Comparison of ENCODE assay signal across 9 cellular contexts in genomic region chr1:85091647-85092295, GRCh38. TPM values are rescaled to one million over a fixed set of nuclear protein-coding genes. Genes with fewer than 3 reads are reported as not detected.
DNase-seq lines count a peak whose midpoint lies in the region; ATAC-seq and TF ChIP-seq lines count a peak whose summit lies in the region.
"Had no signal": no experiment of that assay in that cellular context is flagged by ENCODE, and none has a peak within 500 bp of the region (broad histone marks: within the 10 kb centered on the region; RNA-seq: fewer than 3 reads in every experiment).

No MANE protein-coding gene starts in this region.

- intact Hi-C loops in activated CD8-positive, alpha-beta T cell treated with anti-CD3 and anti-CD28 coated beads for 36 hours (cut with micrococcal nuclease), result loop anchor here (10.0 kb wide), 1 partner anchor 147 kb away; no protein-coding TSS in a partner anchor
- intact Hi-C loops in naive thymus-derived CD4-positive, alpha-beta T cell (cut with micrococcal nuclease), result loop anchor here in 1 of 2 donors (2.0 to 5.0 kb wide), 2 partner anchors 39 to 57 kb away; no protein-coding TSS in a partner anchor
- intact Hi-C loops in aorta (cut with DNase I), result no loop called here
- intact Hi-C loops in esophagus muscularis mucosa (cut with DNase I), result no loop called here

- TF ChIP-seq POLR2A in esophagus muscularis mucosa (IDR thresholded peaks at IDR 0.05; ENCODE audit: low read depth), result no peak

- ATAC-seq in HG02884 (IDR thresholded peaks at IDR 0.05; ENCODE audit: unreplicated experiment), result peak; percentile 55
- peak; percentile 85 for ATAC-seq in activated CD8-positive, alpha-beta T cell treated with anti-CD3 and anti-CD28 coated beads for 36 hours
- no peak for ATAC-seq in naive thymus-derived CD4-positive, alpha-beta T cell
- no peak for ATAC-seq in aorta (ENCODE audit: low FRiP score)
- no peak for ATAC-seq in HG03139 (IDR thresholded peaks at IDR 0.05; ENCODE audit: unreplicated experiment)
- ATAC-seq: gastroesophageal sphincter had no signal

- H3K4me1 Mint-ChIP-seq in activated CD8-positive, alpha-beta T cell treated with anti-CD3 and anti-CD28 coated beads for 36 hours (ENCODE audit: low read depth), result peaks cover 4% of the 10 kb centered on the region
- H3K4me1 Mint-ChIP-seq in naive thymus-derived CD4-positive, alpha-beta T cell, result peaks cover 2 to 12% (median 8%) of the 10 kb centered on the region in 7 donors

- POLR2A ChIA-PET in activated CD8-positive, alpha-beta T cell treated with anti-CD3 and anti-CD28 coated beads for 36 hours (lab: Charles Lee), result no interaction called here
- POLR2A ChIA-PET in naive thymus-derived CD4-positive, alpha-beta T cell (lab: Charles Lee), result interaction anchor here (1.0 kb wide), 1 partner anchor 108 kb away, joined by 4 read pairs; no protein-coding TSS in a partner anchor

- H3K27me3 ChIP-seq in naive thymus-derived CD4-positive, alpha-beta T cell (ENCODE audit: control insufficient read depth in 2 of 2, insufficient read depth in 2 of 2, low read length in 2 of 2), result no peaks in the 10 kb centered on the region
- H3K27me3 ChIP-seq in aorta (ENCODE audit: control insufficient read depth in 1 of 2, insufficient read depth in 2 of 2, low read length in 1 of 2) (no peaks in the 10 kb centered on the region), esophagus muscularis mucosa (no peaks in the 10 kb centered on the region)
- H3K27me3 ChIP-seq: gastroesophageal sphincter had no signal

- H3K27me3 Mint-ChIP-seq in activated CD8-positive, alpha-beta T cell treated with anti-CD3 and anti-CD28 coated beads for 36 hours, result peaks cover 7% of the 10 kb centered on the region
- H3K27me3 Mint-ChIP-seq in naive thymus-derived CD4-positive, alpha-beta T cell, result peaks cover 0 to 40% (median 12%) of the 10 kb centered on the region in 5 donors

- no peak for TF ChIP-seq EP300 in esophagus muscularis mucosa (IDR thresholded peaks at IDR 0.05)

- 34 to 35% methylated on average over 11 of the region's 11 CpGs for WGBS in aorta, 2 donors
- WGBS in esophagus muscularis mucosa, result 60% methylated on average over 11 of the region's 11 CpGs

- no peak overlapping the region for H3K27ac Mint-ChIP-seq in activated CD8-positive, alpha-beta T cell treated with anti-CD3 and anti-CD28 coated beads for 36 hours
- peak overlapping the region in 7 of 9 donors; percentile 15 to 72 (median 50) for H3K27ac Mint-ChIP-seq in naive thymus-derived CD4-positive, alpha-beta T cell

- H3K4me3 Mint-ChIP-seq in activated CD8-positive, alpha-beta T cell treated with anti-CD3 and anti-CD28 coated beads for 36 hours, result peak overlapping the region; percentile 36
- peak overlapping the region; percentile 39 to 79 (median 58) for H3K4me3 Mint-ChIP-seq in naive thymus-derived CD4-positive, alpha-beta T cell

- CTCF ChIA-PET in activated CD8-positive, alpha-beta T cell treated with anti-CD3 and anti-CD28 coated beads for 36 hours (lab: Charles Lee), result no interaction called here
- CTCF ChIA-PET in naive thymus-derived CD4-positive, alpha-beta T cell (lab: Charles Lee), result no interaction called here

- no peaks in the 10 kb centered on the region for H3K9me3 ChIP-seq in naive thymus-derived CD4-positive, alpha-beta T cell (ENCODE audit: control insufficient read depth in 2 of 3, low read length in 3 of 3)
- H3K9me3 ChIP-seq in aorta (ENCODE audit: control insufficient read depth, low read length), result no peaks in the 10 kb centered on the region
- H3K9me3 ChIP-seq in esophagus muscularis mucosa, result no peaks in the 10 kb centered on the region
- H3K9me3 ChIP-seq: gastroesophageal sphincter had no signal

- peak; percentile 3 for DNase-seq in GM12865 (ENCODE audit: low read depth)
- DNase-seq in activated CD8-positive, alpha-beta T cell treated with anti-CD3 and anti-CD28 coated beads for 36 hours, result peak; percentile 32
- DNase-seq in naive thymus-derived CD4-positive, alpha-beta T cell, result peak in 1 of 9 donors; percentile 7
- no peak for DNase-seq in foreskin melanocyte
- no peak for DNase-seq in aorta
- no peak for DNase-seq in esophagus muscularis mucosa (ENCODE audit: extremely low spot score)

- H3K4me3 ChIP-seq in GM12865 (ENCODE audit: low read depth, low read length) (no peak overlapping the region), aorta (ENCODE audit: low read length in 2 of 2) (no peak overlapping the region), esophagus muscularis mucosa (no peak overlapping the region)
- H3K4me3 ChIP-seq in naive thymus-derived CD4-positive, alpha-beta T cell (ENCODE audit: low read length), result peak overlapping the region; percentile 35
- H3K4me3 ChIP-seq: gastroesophageal sphincter had no signal

- H3K36me3 Mint-ChIP-seq in activated CD8-positive, alpha-beta T cell treated with anti-CD3 and anti-CD28 coated beads for 36 hours (ENCODE audit: low read depth), result no peaks in the 10 kb centered on the region
- peaks cover 0 to 7% (median 0%) of the 10 kb centered on the region in 5 donors for H3K36me3 Mint-ChIP-seq in naive thymus-derived CD4-positive, alpha-beta T cell

- TF ChIP-seq CTCF in GM12865 (IDR thresholded peaks at IDR 0.05; ENCODE audit: insufficient read depth, low read depth, low read length, missing control alignments), result no peak
- no peak for TF ChIP-seq CTCF in activated CD8-positive, alpha-beta T cell treated with anti-CD3 and anti-CD28 coated beads for 36 hours (IDR thresholded peaks at IDR 0.05)
- no peak for TF ChIP-seq CTCF in esophagus muscularis mucosa (IDR thresholded peaks at IDR 0.05)

- H3K9me3 Mint-ChIP-seq in activated CD8-positive, alpha-beta T cell treated with anti-CD3 and anti-CD28 coated beads for 36 hours, result no peaks in the 10 kb centered on the region
- no peaks in the 10 kb centered on the region for H3K9me3 Mint-ChIP-seq in naive thymus-derived CD4-positive, alpha-beta T cell

- no peaks in the 10 kb centered on the region for H3K36me3 ChIP-seq in naive thymus-derived CD4-positive, alpha-beta T cell (ENCODE audit: control insufficient read depth in 2 of 3, insufficient read depth in 3 of 3, low read length in 3 of 3)
- H3K36me3 ChIP-seq in aorta (ENCODE audit: control insufficient read depth in 1 of 2, insufficient read depth in 2 of 2, low read length in 1 of 2), result no peaks in the 10 kb centered on the region
- H3K36me3 ChIP-seq in esophagus muscularis mucosa, result no peaks in the 10 kb centered on the region
- H3K36me3 ChIP-seq: gastroesophageal sphincter had no signal

- H3K4me1 ChIP-seq in naive thymus-derived CD4-positive, alpha-beta T cell (ENCODE audit: control insufficient read depth in 2 of 2, insufficient read depth in 2 of 2, low read length in 2 of 2), result peaks cover 0 to 6% of the 10 kb centered on the region in 2 donors
- H3K4me1 ChIP-seq in aorta (ENCODE audit: control insufficient read depth in 1 of 2, insufficient read depth in 2 of 2, low read length in 2 of 2) (no peaks in the 10 kb centered on the region), esophagus muscularis mucosa (peaks cover 0 to 4% (median 0%) of the 10 kb centered on the region in 4 donors)
- H3K4me1 ChIP-seq: gastroesophageal sphincter had no signal

- H3K27ac ChIP-seq in naive thymus-derived CD4-positive, alpha-beta T cell (ENCODE audit: low read depth, low read length), result no peak overlapping the region
- H3K27ac ChIP-seq in aorta (ENCODE audit: low read depth in 1 of 2, low read length in 2 of 2), result no peak overlapping the region
- no peak overlapping the region for H3K27ac ChIP-seq in esophagus muscularis mucosa (replicated peaks in 1 of 4)
- H3K27ac ChIP-seq: gastroesophageal sphincter had no signal

RNA-seq across cellular contexts. Expression of gene MCOLN3, which starts 43.5 kb away (rescaled TPM):
- under 1 TPM; 0.25 to 0.29 TPM for total RNA-seq in activated CD8-positive, alpha-beta T cell treated with anti-CD3 and anti-CD28 coated beads for 36 hours
- total RNA-seq in naive thymus-derived CD4-positive, alpha-beta T cell, result 10 to 100 TPM in 1 of 5 experiments, under 1 TPM in 4; 0.77 to 11.1 (median 0.95) TPM
- polyA plus RNA-seq in naive thymus-derived CD4-positive, alpha-beta T cell, result 1 to 10 TPM in 1 of 2 donors, under 1 TPM in 1; 0.43 to 1.5 TPM
- 1 to 10 TPM; 1.3 to 7.8 TPM for total RNA-seq in aorta
- 1 to 10 TPM in 1 of 2 donors, under 1 TPM in 1; 0.25 to 3.7 TPM for polyA plus RNA-seq in aorta
- 1 to 10 TPM in 2 of 4 donors, under 1 TPM in 2; 0.65 to 2.1 (median 1.0) TPM for total RNA-seq in esophagus muscularis mucosa

Comparison
In these comparisons a context has a peak if more than half of its experiments do, and no peak if none do; other contexts are left out.
1. DNase-seq: peak in GM12865 (single experiment) and activated CD8-positive, alpha-beta T cell treated with anti-CD3 and anti-CD28 coated beads for 36 hours (single experiment); none in foreskin melanocyte (single experiment), aorta (0 of 2) and esophagus muscularis mucosa (single experiment).
2. ATAC-seq: peak in HG02884 (single experiment) and activated CD8-positive, alpha-beta T cell treated with anti-CD3 and anti-CD28 coated beads for 36 hours (single experiment); none in naive thymus-derived CD4-positive, alpha-beta T cell (single experiment), aorta (single experiment) and HG03139 (single experiment).